In the genomic region with DNA sequence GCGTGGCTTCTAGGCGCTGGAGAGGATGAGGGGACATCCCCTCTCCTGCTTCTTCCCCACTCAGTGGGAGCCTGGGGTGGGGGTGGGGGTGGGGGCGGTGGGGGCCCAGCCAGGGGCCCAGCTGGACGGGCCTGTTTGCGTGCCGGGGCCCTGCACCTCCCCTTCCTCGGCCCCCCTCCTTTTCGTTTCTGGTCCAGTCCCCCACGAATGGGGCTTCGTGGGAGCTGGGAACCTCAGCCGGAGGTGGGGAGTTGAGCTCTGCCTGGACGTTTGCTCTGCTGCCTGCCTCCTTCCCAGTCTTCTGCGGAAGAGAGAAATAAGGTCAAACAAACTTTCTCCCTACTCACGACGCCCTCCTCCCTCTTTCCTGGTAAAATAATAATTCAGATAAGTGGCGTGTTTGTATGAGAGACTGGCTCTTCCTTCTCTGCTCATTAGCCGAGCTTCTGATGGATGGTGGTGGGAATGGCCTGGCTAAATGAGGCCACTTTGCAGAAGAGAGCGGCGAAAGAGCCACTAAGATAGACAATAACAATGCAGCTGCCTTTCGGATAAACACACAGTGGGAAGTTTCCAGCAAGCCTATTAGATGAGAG, we compare ENCODE assay signal across 8 cellular contexts. TPM values are rescaled to one million over a fixed set of nuclear protein-coding genes. Genes with fewer than 3 reads are reported as not detected.
A peak's percentile ranks its signal among the peaks of the same experiment; 100 is the strongest.
DNase-seq lines count a peak whose midpoint lies in the region; ATAC-seq and TF ChIP-seq lines count a peak whose summit lies in the region.

No MANE protein-coding gene starts in this region.

- 2% methylated on average over 20 of the region's 20 CpGs for WGBS in SK-N-SH (ENCODE audit: low lambda C conversion rate)
- 9% methylated on average over 13 of the region's 20 CpGs for WGBS in right lobe of liver (ENCODE audit: insufficient coverage, low coverage, low lambda C conversion rate, missing lambda C conversion rate)
- WGBS in stomach, 5 donors = 2 to 10% (median 3%) methylated on average over 16 to 20 of the region's 20 CpGs

- intact Hi-C loops in right lobe of liver (cut with DNase I) (no loop called here), stomach (cut with DNase I; ENCODE audit: low total_unique reads) (no loop called here)

- H3K79me2 ChIP-seq in SK-N-SH (ENCODE audit: insufficient read depth) = peaks cover 44% of the 10 kb centered on the region

- H3K4me1 ChIP-seq in SK-N-SH (ENCODE audit: control insufficient read depth in 1 of 2, insufficient read depth in 2 of 2, low read depth in 1 of 2, low read length in 1 of 2) (peaks cover 0 to 12% of the 10 kb centered on the region in 2 experiments; a peak in 2 of 4 replicates), right lobe of liver (peaks cover 0 to 4% (median 0%) of the 10 kb centered on the region in 4 donors), stomach (peaks cover 17 to 47% (median 31%) of the 10 kb centered on the region in 4 donors)

- H3K36me3 ChIP-seq in SK-N-SH (replicated peaks in 1 of 2; ENCODE audit: control insufficient read depth in 1 of 2, insufficient read depth in 2 of 2, low read length in 1 of 2) (peaks cover 0 to 8% of the 10 kb centered on the region in 2 experiments), right lobe of liver (peaks cover 0 to 6% (median 0%) of the 10 kb centered on the region in 4 donors), stomach (peaks cover 0 to 24% (median 17%) of the 10 kb centered on the region in 4 donors)

- peak overlapping the region; percentile 96 for H3K4me2 ChIP-seq in SK-N-SH

- POLR2A ChIA-PET in SK-N-SH (lab: Yijun Ruan, JAX) = interaction anchor here (0.6 to 0.9 kb wide), 5 partner anchors 10 to 241 kb away, joined by 3 to 5 read pairs (median 3); partner anchors contain the start of gene KCNG3

- peak overlapping the region; percentile 40 to 88 for H3K27ac ChIP-seq in SK-N-SH (ENCODE audit: low read depth in 2 of 2, low read length in 1 of 2)
- H3K27ac ChIP-seq in right lobe of liver = peak overlapping the region; percentile 72 to 79 (median 76)
- peak overlapping the region; percentile 92 to 98 (median 97) for H3K27ac ChIP-seq in stomach

- TF ChIP-seq CTCF in SK-N-SH (IDR thresholded peaks at IDR 0.05) (no peak), right lobe of liver (IDR thresholded peaks at IDR 0.05) (no peak), stomach (IDR thresholded peaks at IDR 0.05) (no peak)

- peak overlapping the region; percentile 77 for H3K9ac ChIP-seq in SK-N-SH

- CTCF ChIA-PET in SK-N-SH (lab: Yijun Ruan, JAX) = interaction anchor here (1.0 to 4.8 kb wide), 3 partner anchors 34 to 94 kb away, joined by 3 to 27 read pairs (median 4); no protein-coding TSS in a partner anchor

- H3F3A ChIP-seq in SK-N-SH (replicated peaks; ENCODE audit: insufficient read depth) = peaks cover 8% of the 10 kb centered on the region

- peak overlapping the region; percentile 63 to 78 for H3K4me3 ChIP-seq in SK-N-SH (ENCODE audit: low read depth in 2 of 2, low read length in 1 of 2)
- peak overlapping the region; percentile 86 to 88 (median 86) for H3K4me3 ChIP-seq in right lobe of liver
- H3K4me3 ChIP-seq in stomach = peak overlapping the region; percentile 72 to 95 (median 88)

- no peaks in the 10 kb centered on the region for H3K9me2 ChIP-seq in SK-N-SH

- no peaks in the 10 kb centered on the region for H4K20me1 ChIP-seq in SK-N-SH (ENCODE audit: insufficient read depth)

- no peak for TF ChIP-seq RAD21 in SK-N-SH (IDR thresholded peaks at IDR 0.05; ENCODE audit: low read length)

- TF ChIP-seq EP300 in SK-N-SH (IDR thresholded peaks at IDR 0.05; ENCODE audit: borderline replicate concordance in 1 of 2, low read depth in 1 of 2, low read length in 1 of 2) (no peak), stomach (IDR thresholded peaks at IDR 0.05) (no peak)

- DNase-seq in NCI-H510A treated with DMSO at 0.1 percent for 48 hours (lab: John Stamatoyannopoulos, UW) (peak; percentile 56), NCI-H510A (lab: John Stamatoyannopoulos, UW) (no peak), HK-2 (ENCODE audit: unreplicated experiment) (peak; percentile 28), SK-N-SH (peak; percentile 83), dermis blood vessel endothelial cell (peak; percentile 29), right lobe of liver (peak in 1 of 3 donors; percentile 46), stomach (peak; percentile 38), GOT3 (lab: John Stamatoyannopoulos, UW) (no peak)

- TF ChIP-seq POLR2A in right lobe of liver (IDR thresholded peaks at IDR 0.05) (no peak), stomach (IDR thresholded peaks at IDR 0.05) (no peak)

- peak overlapping the region; percentile 70 for H2AFZ ChIP-seq in SK-N-SH (ENCODE audit: low read depth)

- H3K9me3 ChIP-seq in SK-N-SH (no peaks in the 10 kb centered on the region), right lobe of liver (no peaks in the 10 kb centered on the region), stomach (no peaks in the 10 kb centered on the region)

- H3K27me3 ChIP-seq in SK-N-SH (ENCODE audit: insufficient read depth) = no peaks in the 10 kb centered on the region
- no peaks in the 10 kb centered on the region for H3K27me3 ChIP-seq in right lobe of liver
- H3K27me3 ChIP-seq in stomach = no peaks in the 10 kb centered on the region

- ATAC-seq in right lobe of liver = peak; percentile 52 to 60 (median 56)

TF ChIP-seq in SK-N-SH, 30 proteins besides CTCF, POLR2A, EP300 and RAD21:
- TF ChIP-seq, protein P1, sequence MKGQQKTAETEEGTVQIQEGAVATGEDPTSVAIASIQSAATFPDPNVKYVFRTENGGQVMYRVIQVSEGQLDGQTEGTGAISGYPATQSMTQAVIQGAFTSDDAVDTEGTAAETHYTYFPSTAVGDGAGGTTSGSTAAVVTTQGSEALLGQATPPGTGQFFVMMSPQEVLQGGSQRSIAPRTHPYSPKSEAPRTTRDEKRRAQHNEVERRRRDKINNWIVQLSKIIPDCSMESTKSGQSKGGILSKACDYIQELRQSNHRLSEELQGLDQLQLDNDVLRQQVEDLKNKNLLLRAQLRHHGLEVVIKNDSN (IDR thresholded peaks at IDR 0.05; ENCODE audit: borderline replicate concordance, low read depth) = no peak
- peak; percentile 25 for TF ChIP-seq CHD2 (IDR thresholded peaks at IDR 0.05; ENCODE audit: low read length, partially characterized antibody)

RNA-seq across cellular contexts. Expression of gene MTA3, which starts 0.8 kb away (rescaled TPM):
- polyA plus RNA-seq in SK-N-SH (2012; rRNA removed) (30.8 and 32.3 TPM in 2 replicates), stomach (10 to 100 TPM; 27.8 to 42.0 (median 34.8) TPM)
- polyA plus RNA-seq in SK-N-SH (2012; cell fraction: cytosol; rRNA removed) = 39.0 and 41.4 TPM in 2 replicates
- polyA plus RNA-seq in SK-N-SH (2012; cell fraction: nucleus; rRNA removed) = 38.4 and 42.7 TPM in 2 replicates
- total RNA-seq in dermis blood vessel endothelial cell (31.0 and 32.9 TPM in 2 replicates), right lobe of liver (10 to 100 TPM in 4 of 6 experiments, 1 to 10 TPM in 2; 6.3 to 13.0 (median 11.4) TPM), stomach (100 to 1,000 TPM in 1 of 5 donors, 10 to 100 TPM in 4; 35.0 to 120 (median 59.3) TPM)

Comparison
In these comparisons a context has a peak if more than half of its experiments do, and no peak if none do; other contexts are left out.
1. DNase-seq: peak in NCI-H510A treated with DMSO at 0.1 percent for 48 hours (single experiment), HK-2 (single experiment), SK-N-SH (single experiment), dermis blood vessel endothelial cell (single experiment) and stomach (single experiment); none in NCI-H510A (single experiment) and GOT3 (single experiment).
2. Peak in every context shown above with its lines, with median percentiles within 50 percentile points of each other: H3K27ac ChIP-seq and H3K4me3 ChIP-seq.